1 cellular context compared by ENCODE assay signal in genomic region chr17:29347831-29348281, GRCh38.
TF ChIP-seq lines count a peak whose summit lies in the region.

No MANE protein-coding gene starts in this region.

TF ChIP-seq in SK-N-SH, 30 proteins besides CTCF, POLR2A, EP300 and RAD21 (continued from another document):
- TF ChIP-seq REST (IDR thresholded peaks at IDR 0.05; ENCODE audit: low read depth, low read length): no peak
- TF ChIP-seq IRF3 (IDR thresholded peaks at IDR 0.05; ENCODE audit: low read depth, low read length): no peak
- TF ChIP-seq SIN3A (IDR thresholded peaks at IDR 0.05; ENCODE audit: borderline replicate concordance, low read depth, low read length): no peak
- TF ChIP-seq PBX3 (IDR thresholded peaks at IDR 0.05): no peak
- no peak for TF ChIP-seq GATA2 (CRISPR knock-in tag; IDR thresholded peaks at IDR 0.05)
